24 cellular contexts compared by ENCODE assay signal in the genomic region with DNA sequence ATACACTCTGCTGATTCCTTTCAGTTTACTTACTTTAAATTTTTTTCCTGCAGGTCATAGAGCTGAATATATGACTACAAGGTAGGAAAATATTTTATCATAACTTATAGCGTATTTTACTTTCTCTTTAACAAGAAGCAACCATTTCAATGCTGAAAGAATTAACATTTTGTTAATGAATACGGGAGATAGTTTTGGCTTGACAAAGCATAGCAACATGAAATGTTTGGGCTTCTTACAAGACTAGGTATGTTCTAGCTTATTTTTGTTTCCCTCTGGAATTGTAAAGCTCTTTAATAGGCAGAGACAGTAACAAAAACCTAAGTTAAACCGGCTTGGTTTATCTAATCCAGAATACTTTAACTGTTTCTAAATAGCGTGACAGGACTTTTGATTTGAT.
A peak's percentile ranks its signal among the peaks of the same experiment; 100 is the strongest.
DNase-seq lines count a peak whose midpoint lies in the region; ATAC-seq and TF ChIP-seq lines count a peak whose summit lies in the region.
"Had no signal": no experiment of that assay in that cellular context is flagged by ENCODE, and none has a peak within 500 bp of the region (broad histone marks: within the 10 kb centered on the region; RNA-seq: fewer than 3 reads in every experiment).

No MANE protein-coding gene starts in this region.

- no peak for TF ChIP-seq CTCF in MCF 10A (IDR thresholded peaks at IDR 0.05; ENCODE audit: unreplicated experiment)
- TF ChIP-seq CTCF in breast epithelium (IDR thresholded peaks at IDR 0.05), result no peak
- no peak for TF ChIP-seq CTCF in esophagus muscularis mucosa (IDR thresholded peaks at IDR 0.05)
- TF ChIP-seq CTCF in nephron (IDR thresholded peaks at IDR 0.05; ENCODE audit: unreplicated experiment in 3 of 3), result no peak
- no peak for TF ChIP-seq CTCF in transverse colon (IDR thresholded peaks at IDR 0.05)

- no TSS peak for BruUV-seq in MCF 10A (replicated peaks; lab: Mats Ljungman, UMichigan)

- no peaks in the 10 kb centered on the region for H3K9me2 ChIP-seq in Karpas-422 (replicated peaks; ENCODE audit: insufficient read depth, low read length)

- H3K4me2 ChIP-seq in Karpas-422 (ENCODE audit: low read depth, low read length, poor library complexity, severe bottlenecking), result no peak overlapping the region

- H3K4me3 ChIP-seq in breast epithelium (no peak overlapping the region), esophagus muscularis mucosa (peak overlapping the region in 3 of 4 donors; percentile 2 to 27 (median 21)), transverse colon (no peak overlapping the region), Karpas-422 (ENCODE audit: low read length) (no peak overlapping the region)
- H3K4me3 ChIP-seq: pancreas, SJCRH30 had no signal

- H3K4me3 Mint-ChIP-seq in MCF 10A (ENCODE audit: unreplicated experiment) (no peak overlapping the region), nephron (no peak overlapping the region)
- H3K4me3 Mint-ChIP-seq: activated CD4-positive, alpha-beta memory T cell treated with anti-CD3 and anti-CD28 coated beads for 36 hours; CD4-positive, alpha-beta memory T cell; nephron progenitor cell had no signal

- no peaks in the 10 kb centered on the region for H4K20me1 ChIP-seq in Karpas-422 (ENCODE audit: insufficient read depth, low read depth, low read length)

- H3K79me2 ChIP-seq in Karpas-422 (ENCODE audit: low read length), result no peaks in the 10 kb centered on the region

- no peak for TF ChIP-seq EP300 in esophagus muscularis mucosa (IDR thresholded peaks at IDR 0.05)
- no peak for TF ChIP-seq EP300 in transverse colon (IDR thresholded peaks at IDR 0.05; ENCODE audit: low read depth)

- H3K9me3 ChIP-seq in breast epithelium (no peaks in the 10 kb centered on the region), esophagus muscularis mucosa (no peaks in the 10 kb centered on the region), transverse colon (no peaks in the 10 kb centered on the region), Karpas-422 (ENCODE audit: low read length) (no peaks in the 10 kb centered on the region)
- H3K9me3 ChIP-seq: pancreas, SJCRH30 had no signal

- DNase-seq in MCF 10A (ENCODE audit: unreplicated experiment) (no peak), breast epithelium (ENCODE audit: low spot score in 2 of 2) (no peak), esophagus muscularis mucosa (ENCODE audit: extremely low spot score) (no peak), transverse colon (no peak), 8988T (no peak), Karpas-422 (no peak)
- DNase-seq: activated CD4-positive, alpha-beta memory T cell treated with anti-CD3 and anti-CD28 coated beads for 36 hours; activated CD4-positive, CD25-positive, alpha-beta regulatory T cell treated with anti-CD3 and anti-CD28 coated beads, Interleukin-2, amount 50 U/mL, for 72 hours; activated CD8-positive, alpha-beta memory T cell treated with anti-CD3 and anti-CD28 coated beads, Interleukin-2, amount 50 U/mL, for 48 hours; activated naive CD4-positive, alpha-beta T cell treated with anti-CD3 and anti-CD28 coated beads, Interleukin-2, amount 50 U/mL, for 16 hours; CD4-positive, alpha-beta memory T cell; islet precursor cell; NCI-H1105 treated with DMSO at 0.1 percent for 48 hours; NCI-H2029; NCI-H524 treated with DMSO at 0.1 percent for 48 hours; nephron progenitor cell; NK-92 treated with Interleukin-12 subunit alpha and Interleukin-12 subunit beta, amount 100 ng/mL, for 24 hours; pancreas; right cardiac atrium; SJCRH30; stimulated activated naive CD4-positive, alpha-beta T cell had no signal

- H3K36me3 Mint-ChIP-seq in MCF 10A (ENCODE audit: insufficient read depth, unreplicated experiment) (peaks cover 31% of the 10 kb centered on the region), nephron (ENCODE audit: low read depth) (peaks cover 35% of the 10 kb centered on the region)
- H3K36me3 Mint-ChIP-seq: activated CD4-positive, alpha-beta memory T cell treated with anti-CD3 and anti-CD28 coated beads for 36 hours; CD4-positive, alpha-beta memory T cell had no signal

- intact Hi-C loops in MCF 10A (cut with micrococcal nuclease) (loop anchor here (5.0 to 10.0 kb wide), 4 partner anchors 135 to 245 kb away; a partner anchor contains a TSS), breast epithelium (cut with DNase I; ENCODE audit: low total_unique reads) (no loop called here), esophagus muscularis mucosa (cut with DNase I) (no loop called here), transverse colon (cut with DNase I; ENCODE audit: low total_unique reads) (loop anchor here (10.0 kb wide), 1 partner anchor 242 kb away; a partner anchor contains a TSS)

- H3K4me1 Mint-ChIP-seq in MCF 10A (ENCODE audit: insufficient read depth, unreplicated experiment), result peaks cover 32% of the 10 kb centered on the region
- H3K4me1 Mint-ChIP-seq in nephron, result peaks cover 75% of the 10 kb centered on the region
- H3K4me1 Mint-ChIP-seq: CD4-positive, alpha-beta memory T cell had no signal

- no peaks in the 10 kb centered on the region for H3K9me3 Mint-ChIP-seq in MCF 10A (ENCODE audit: unreplicated experiment)
- H3K9me3 Mint-ChIP-seq in nephron, result no peaks in the 10 kb centered on the region
- H3K9me3 Mint-ChIP-seq: activated CD4-positive, alpha-beta memory T cell treated with anti-CD3 and anti-CD28 coated beads for 36 hours; CD4-positive, alpha-beta memory T cell; nephron progenitor cell had no signal

- no peak for ATAC-seq in HG02571 (IDR thresholded peaks at IDR 0.05; ENCODE audit: unreplicated experiment)
- ATAC-seq: pancreas, right cardiac atrium had no signal

- 54% methylated on average over 4 of the region's 4 CpGs for WGBS in esophagus muscularis mucosa
- WGBS in transverse colon (ENCODE audit: low coverage in 1 of 2), 2 donors, result 75 to 83% methylated on average over 4 of the region's 4 CpGs

- CTCF ChIA-PET in MCF 10A (lab: Yijun Ruan, JAX), result interaction anchor here (0.6 to 4.7 kb wide), 10 partner anchors 11 to 403 kb away, joined by 3 to 26 read pairs (median 4); a partner anchor contains a TSS

- no peak overlapping the region for H2AFZ ChIP-seq in Karpas-422 (ENCODE audit: low read length)

- peak overlapping the region; percentile 99 for H3K27ac Mint-ChIP-seq in MCF 10A (ENCODE audit: low read depth, unreplicated experiment)
- H3K27ac Mint-ChIP-seq in nephron, result peak overlapping the region in 2 of 3 experiments; percentile 43 to 67
- H3K27ac Mint-ChIP-seq: activated CD4-positive, alpha-beta memory T cell treated with anti-CD3 and anti-CD28 coated beads for 36 hours; CD4-positive, alpha-beta memory T cell; nephron progenitor cell had no signal

- no peak overlapping the region for H3K27ac ChIP-seq in breast epithelium
- H3K27ac ChIP-seq in esophagus muscularis mucosa (replicated peaks in 1 of 4), result peak overlapping the region; percentile 49 to 68 (median 58)
- H3K27ac ChIP-seq in transverse colon, result peak overlapping the region in 3 of 4 donors; percentile 23 to 70 (median 60)
- H3K27ac ChIP-seq in Karpas-422 (ENCODE audit: low read length), result no peak overlapping the region
- H3K27ac ChIP-seq: 22Rv1, SJCRH30 had no signal

- no peaks in the 10 kb centered on the region for H3K27me3 Mint-ChIP-seq in MCF 10A (ENCODE audit: insufficient read depth, unreplicated experiment)
- no peaks in the 10 kb centered on the region for H3K27me3 Mint-ChIP-seq in nephron (ENCODE audit: low read depth)

- no peak overlapping the region for H3K9ac ChIP-seq in Karpas-422 (ENCODE audit: low read length)

- in situ Hi-C loops in transverse colon (cut with MboI; ENCODE audit: low pct_ligation_motif_present in 1 of 4, low pct_unique_long_range_greater_than_20kb in 1 of 4, low sequenced_read_pairs in 3 of 4), result loop anchor here in 1 of 4 donors (10.0 kb wide), 1 partner anchor 242 kb away; a partner anchor contains a TSS

- H3K36me3 ChIP-seq in breast epithelium (no peaks in the 10 kb centered on the region), esophagus muscularis mucosa (no peaks in the 10 kb centered on the region), transverse colon (no peaks in the 10 kb centered on the region), Karpas-422 (ENCODE audit: insufficient read depth, low read length) (no peaks in the 10 kb centered on the region)
- H3K36me3 ChIP-seq: pancreas had no signal

- H3K27me3 ChIP-seq in breast epithelium, result no peaks in the 10 kb centered on the region
- H3K27me3 ChIP-seq in esophagus muscularis mucosa, result no peaks in the 10 kb centered on the region
- no peaks in the 10 kb centered on the region for H3K27me3 ChIP-seq in transverse colon
- no peaks in the 10 kb centered on the region for H3K27me3 ChIP-seq in Karpas-422 (ENCODE audit: low read length)
- H3K27me3 ChIP-seq: pancreas, SJCRH30 had no signal

- POLR2A ChIA-PET in MCF 10A (lab: Yijun Ruan, JAX), result interaction anchor here (1.1 to 5.5 kb wide), 10 partner anchors 11 to 242 kb away, joined by 3 to 62 read pairs (median 10); a partner anchor contains a TSS

- peaks cover 0 to 15% of the 10 kb centered on the region in 2 donors for H3K4me1 ChIP-seq in breast epithelium
- peaks cover 35 to 58% (median 54%) of the 10 kb centered on the region in 4 donors for H3K4me1 ChIP-seq in esophagus muscularis mucosa
- H3K4me1 ChIP-seq in transverse colon, result peaks cover 21 to 37% (median 31%) of the 10 kb centered on the region in 4 donors
- no peaks in the 10 kb centered on the region for H3K4me1 ChIP-seq in Karpas-422 (ENCODE audit: low read length)

- no peak for TF ChIP-seq POLR2A in breast epithelium (IDR thresholded peaks at IDR 0.05)
- no peak for TF ChIP-seq POLR2A in esophagus muscularis mucosa (IDR thresholded peaks at IDR 0.05; ENCODE audit: low read depth)
- no peak for TF ChIP-seq POLR2A in transverse colon (IDR thresholded peaks at IDR 0.05)

Comparison
In these comparisons a context has a peak if more than half of its experiments do, and no peak if none do; other contexts are left out.
1. intact Hi-C loops: an anchor here in MCF 10A (5.0 to 10.0 kb wide) and transverse colon (10.0 kb wide); none called in breast epithelium and esophagus muscularis mucosa.
2. H3K27ac ChIP-seq: peak in esophagus muscularis mucosa (4 of 4) and transverse colon (3 of 4); none in breast epithelium (0 of 2) and Karpas-422 (single experiment).
3. H3K4me3 ChIP-seq: peak in esophagus muscularis mucosa (3 of 4); none in breast epithelium (0 of 3), transverse colon (0 of 4) and Karpas-422 (single experiment).